In genomic region chr11:2896047-2896446, GRCh38 we compare ENCODE assay signal across 24 cellular contexts. TPM values are rescaled to one million over a fixed set of nuclear protein-coding genes. Genes with fewer than 3 reads are reported as not detected.
"Had no signal": no experiment of that assay in that cellular context is flagged by ENCODE, and none has a peak within 500 bp of the region (broad histone marks: within the 10 kb centered on the region; RNA-seq: fewer than 3 reads in every experiment).

No MANE protein-coding gene starts in this region.

- ATAC-seq: activated CD4-positive, CD25-positive, alpha-beta regulatory T cell treated with anti-CD3 and anti-CD28 coated beads, Interleukin-2, amount 50 U/mL, for 24 hours; activated T-cell treated with anti-CD3 and anti-CD28 coated beads, Interleukin-2, amount 50 U/mL, for 4 hours; left lobe of liver; pancreas; psoas muscle; stimulated activated naive CD8-positive, alpha-beta T cell treated with anti-CD3 and anti-CD28 coated beads, Interleukin-15, amount 100 ng/mL, for 72 hours had no signal

- H3K4me1 ChIP-seq: psoas muscle had no signal

- H3K36me3 Mint-ChIP-seq: activated naive CD8-positive, alpha-beta T cell treated with anti-CD3 and anti-CD28 coated beads, Interleukin-2, amount 10 ng/mL, durations not matched to agents 7 days and 5 days had no signal

- H3K9me3 ChIP-seq: pancreas, psoas muscle, right atrium auricular region, suprapubic skin, tibial nerve had no signal

- FAIRE-seq: endometrium, kidney, pancreas had no signal

- DNase-seq: activated CD4-positive, alpha-beta T cell treated with anti-CD3 and anti-CD28 coated beads, Interleukin-2, amount 10 ng/mL, durations not matched to agents 24 days and 14 days; activated effector memory CD4-positive, alpha-beta T cell treated with Interleukin-2 at 50 U/mL for 16 hours; activated naive CD4-positive, alpha-beta T cell treated with anti-CD3 and anti-CD28 coated beads for 36 hours; activated naive CD8-positive, alpha-beta T cell treated with anti-CD3 and anti-CD28 coated beads, Interleukin-2, amount 10 ng/mL, durations not matched to agents 7 days and 5 days; activated T-cell treated with anti-CD3 and anti-CD28 coated beads, Interleukin-2, amount 50 U/mL, for 4 hours; amniotic stem cell; cortex of kidney; kidney; psoas muscle; stimulated activated CD4-positive, alpha-beta T cell treated with anti-CD3 and anti-CD28 coated beads, Interleukin-12 subunit alpha, Interleukin-12 subunit beta, amount 100 ng/mL, for 4 hours; stimulated activated CD4-positive, alpha-beta T cell treated with anti-CD3 and anti-CD28 coated beads, Interleukin-4, amount 100 ng/mL, for 4 hours; stimulated activated naive CD8-positive, alpha-beta T cell treated with anti-CD3 and anti-CD28 coated beads, Interleukin-15, amount 100 ng/mL, for 72 hours had no signal

- H3K27ac Mint-ChIP-seq: activated CD4-positive, alpha-beta T cell treated with anti-CD3 and anti-CD28 coated beads, Interleukin-2, amount 10 ng/mL, durations not matched to agents 24 days and 14 days; activated naive CD4-positive, alpha-beta T cell treated with anti-CD3 and anti-CD28 coated beads for 36 hours; nephron; stimulated activated naive CD8-positive, alpha-beta T cell treated with anti-CD3 and anti-CD28 coated beads, Interleukin-15, amount 100 ng/mL, for 72 hours had no signal

- H3K27me3 Mint-ChIP-seq: activated CD4-positive, alpha-beta T cell treated with anti-CD3 and anti-CD28 coated beads, Interleukin-2, amount 10 ng/mL, durations not matched to agents 24 days and 14 days; activated naive CD8-positive, alpha-beta T cell treated with anti-CD3 and anti-CD28 coated beads, Interleukin-2, amount 10 ng/mL, durations not matched to agents 7 days and 5 days; stimulated activated naive CD8-positive, alpha-beta T cell treated with anti-CD3 and anti-CD28 coated beads, Interleukin-15, amount 100 ng/mL, for 72 hours had no signal

- H3K36me3 ChIP-seq: pancreas, right atrium auricular region, suprapubic skin, tibial nerve had no signal

- H3K27me3 ChIP-seq: pancreas, right atrium auricular region, suprapubic skin, tibial nerve had no signal

- H3K4me3 ChIP-seq: lung, pancreas, psoas muscle, right atrium auricular region, suprapubic skin, tibial nerve had no signal

- H3K9me3 Mint-ChIP-seq: activated CD4-positive, alpha-beta T cell treated with anti-CD3 and anti-CD28 coated beads, Interleukin-2, amount 10 ng/mL, durations not matched to agents 24 days and 14 days; activated naive CD4-positive, alpha-beta T cell treated with anti-CD3 and anti-CD28 coated beads for 36 hours; activated naive CD8-positive, alpha-beta T cell treated with anti-CD3 and anti-CD28 coated beads, Interleukin-2, amount 10 ng/mL, durations not matched to agents 7 days and 5 days; activated T-cell treated with anti-CD3 and anti-CD28 coated beads, Interleukin-2, amount 50 U/mL, for 4 hours; nephron had no signal

- H3K27ac ChIP-seq: pancreas, psoas muscle, right atrium auricular region, suprapubic skin, tibial nerve, VCaP had no signal

- H3K4me3 Mint-ChIP-seq: activated CD4-positive, alpha-beta T cell treated with anti-CD3 and anti-CD28 coated beads, Interleukin-2, amount 10 ng/mL, durations not matched to agents 24 days and 14 days; activated naive CD4-positive, alpha-beta T cell treated with anti-CD3 and anti-CD28 coated beads for 36 hours; activated naive CD8-positive, alpha-beta T cell treated with anti-CD3 and anti-CD28 coated beads, Interleukin-2, amount 10 ng/mL, durations not matched to agents 7 days and 5 days; activated T-cell treated with anti-CD3 and anti-CD28 coated beads, Interleukin-2, amount 50 U/mL, for 4 hours; stimulated activated naive CD8-positive, alpha-beta T cell treated with anti-CD3 and anti-CD28 coated beads, Interleukin-15, amount 100 ng/mL, for 72 hours had no signal

RNA-seq across cellular contexts. Expression of gene PHLDA2, which starts 33.2 kb away (rescaled TPM):
- total RNA-seq: cerebellum, skeletal muscle tissue had no signal
